ENCODE assay signal across 15 cellular contexts in the genomic region with DNA sequence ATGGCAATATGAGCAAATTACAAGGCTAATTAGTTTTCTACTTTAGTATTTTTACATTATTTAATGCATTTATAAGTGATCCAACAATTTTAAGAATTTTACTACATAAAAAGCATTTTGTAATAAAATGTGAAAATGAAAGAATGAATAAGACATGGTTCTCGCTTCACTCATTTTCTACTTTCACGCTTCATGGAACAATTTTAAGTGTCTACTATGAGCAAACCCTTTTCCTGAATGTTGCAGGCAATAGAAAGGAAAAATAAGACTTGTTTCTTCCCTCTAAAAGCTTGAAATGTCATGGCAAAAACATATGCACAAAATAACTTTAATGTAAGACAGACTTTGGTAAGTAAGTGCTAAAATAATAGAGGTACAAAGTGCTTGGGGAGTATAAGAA.
"Had no signal": no experiment of that assay in that cellular context is flagged by ENCODE, and none has a peak within 500 bp of the region (broad histone marks: within the 10 kb centered on the region; RNA-seq: fewer than 3 reads in every experiment).

No MANE protein-coding gene starts in this region.

- H3K4me2 ChIP-seq: neural progenitor cell had no signal

- H3K4me1 ChIP-seq: colonic mucosa, neural progenitor cell, parathyroid adenoma, transverse colon had no signal

- H3K27me3 ChIP-seq: colonic mucosa, neural progenitor cell had no signal

- H3K27ac ChIP-seq: colonic mucosa, neural progenitor cell, parathyroid adenoma, transverse colon had no signal

- ATAC-seq: activated T-cell treated with anti-CD3 and anti-CD28 coated beads, Interleukin-2, amount 50 U/mL, for 4 hours; left ventricle myocardium superior; WTC11 had no signal

- H3K79me2 ChIP-seq: parathyroid adenoma had no signal

- H3K4me3 ChIP-seq: colonic mucosa, neural progenitor cell, transverse colon had no signal

- H3K9ac ChIP-seq: neural progenitor cell, parathyroid adenoma had no signal

- H2AFZ ChIP-seq: neural progenitor cell, parathyroid adenoma had no signal

- H3K36me3 Mint-ChIP-seq: neural progenitor cell, WTC11 had no signal

- H3K27ac Mint-ChIP-seq: neural progenitor cell; T-helper 1 cell treated with Interleukin-12 subunit alpha and Interleukin-12 subunit beta and Interleukin-4 antibody, amounts not matched to agents 30 μg/mL and 1 μg/mL, for 36 hours; WTC11 had no signal

- H3K36me3 ChIP-seq: colonic mucosa, neural progenitor cell, transverse colon had no signal

- H3K9me3 ChIP-seq: colonic mucosa, transverse colon had no signal

- DNase-seq: activated CD4-positive, alpha-beta T cell treated with anti-CD3 and anti-CD28 coated beads, Interleukin-2, amount 50 U/mL, for 4 hours; activated gamma-delta T cell treated with Interleukin-2 at 50 U/mL for 16 hours; activated T-cell treated with anti-CD3 and anti-CD28 coated beads, Interleukin-2, amount 50 U/mL, for 4 hours; caudate nucleus; colonic mucosa; foreskin melanocyte; left ventricle myocardium superior; retina; stimulated activated CD4-positive, alpha-beta T cell treated with anti-CD3 and anti-CD28 coated beads, Interleukin-4, amount 100 ng/mL, for 4 hours; transverse colon had no signal

- FAIRE-seq: keratinocyte had no signal

- H3K9me3 Mint-ChIP-seq: activated T-cell treated with anti-CD3 and anti-CD28 coated beads, Interleukin-2, amount 50 U/mL, for 4 hours; T-helper 1 cell treated with Interleukin-12 subunit alpha and Interleukin-12 subunit beta and Interleukin-4 antibody, amounts not matched to agents 30 μg/mL and 1 μg/mL, for 36 hours; WTC11 had no signal

- H3K4me3 Mint-ChIP-seq: activated T-cell treated with anti-CD3 and anti-CD28 coated beads, Interleukin-2, amount 50 U/mL, for 4 hours; neural progenitor cell; T-helper 1 cell treated with Interleukin-12 subunit alpha and Interleukin-12 subunit beta and Interleukin-4 antibody, amounts not matched to agents 30 μg/mL and 1 μg/mL, for 36 hours; WTC11 had no signal
